In genomic region chr1:64147759-64148158, GRCh38 we compare ENCODE assay signal across 27 cellular contexts. TPM values are rescaled to one million over a fixed set of nuclear protein-coding genes. Genes with fewer than 3 reads are reported as not detected.
"Had no signal": no experiment of that assay in that cellular context is flagged by ENCODE, and none has a peak within 500 bp of the region (broad histone marks: within the 10 kb centered on the region; RNA-seq: fewer than 3 reads in every experiment).

No MANE protein-coding gene starts in this region.

- H3K4me3 ChIP-seq: coronary artery, heart left ventricle, lung, ovary, smooth muscle cell, tibial artery, upper lobe of left lung, vagina had no signal

- H3K27me3 ChIP-seq: foreskin keratinocyte, heart left ventricle, neutrophil, ovary, tibial artery, upper lobe of left lung, vagina had no signal

- H3K9me3 Mint-ChIP-seq: naive B cell, nephron had no signal

- DNase-seq: effector CD4-positive, alpha-beta T cell; foreskin keratinocyte; heart left ventricle; hippocampal formation; left colon; left ventricle myocardium superior; mesendoderm; naive B cell; ovary; right cardiac atrium; stimulated activated CD4-positive, alpha-beta T cell treated with anti-CD3 and anti-CD28 coated beads, Interleukin-2, amount 100 ng/mL, for 48 hours; stimulated activated naive CD4-positive, alpha-beta T cell treated with Interleukin-2 at 50 U/mL for 16 hours; tibial artery; upper lobe of left lung had no signal

- H3K9me3 ChIP-seq: heart left ventricle, neutrophil, ovary, tibial artery, upper lobe of left lung, vagina had no signal

- H3K4me1 ChIP-seq: foreskin keratinocyte, upper lobe of left lung, vagina had no signal

- H3K36me3 Mint-ChIP-seq: naive B cell had no signal

- H3K4me3 Mint-ChIP-seq: naive B cell, nephron had no signal

- H3K27me3 Mint-ChIP-seq: naive B cell, progenitor cell of endocrine pancreas had no signal

- ATAC-seq: foreskin keratinocyte, heart left ventricle, left colon, left ventricle myocardium superior had no signal

- H3K4me2 ChIP-seq: smooth muscle cell had no signal

- H3K4me1 Mint-ChIP-seq: naive B cell had no signal

- H3K27ac ChIP-seq: foreskin keratinocyte, heart left ventricle, neutrophil, ovary, tibial artery, upper lobe of left lung, vagina had no signal

- H3K27ac Mint-ChIP-seq: naive B cell had no signal

- H3K36me3 ChIP-seq: neutrophil, ovary, upper lobe of left lung, vagina had no signal

RNA-seq across cellular contexts. Expression of gene UBE2U, which starts 55.7 kb away (rescaled TPM):
- total RNA-seq: cerebellum, dermis microvascular lymphatic vessel endothelial cell, foreskin keratinocyte, glomerular endothelial cell, kidney epithelial cell, left colon, lung, ovary, progenitor cell of endocrine pancreas, right cardiac atrium, smooth muscle cell, temporal lobe, vagina had no signal
- polyA plus RNA-seq: esophagus, foreskin keratinocyte, heart left ventricle, lung, ovary, right cardiac atrium, smooth muscle cell had no signal
